In the genomic region with DNA sequence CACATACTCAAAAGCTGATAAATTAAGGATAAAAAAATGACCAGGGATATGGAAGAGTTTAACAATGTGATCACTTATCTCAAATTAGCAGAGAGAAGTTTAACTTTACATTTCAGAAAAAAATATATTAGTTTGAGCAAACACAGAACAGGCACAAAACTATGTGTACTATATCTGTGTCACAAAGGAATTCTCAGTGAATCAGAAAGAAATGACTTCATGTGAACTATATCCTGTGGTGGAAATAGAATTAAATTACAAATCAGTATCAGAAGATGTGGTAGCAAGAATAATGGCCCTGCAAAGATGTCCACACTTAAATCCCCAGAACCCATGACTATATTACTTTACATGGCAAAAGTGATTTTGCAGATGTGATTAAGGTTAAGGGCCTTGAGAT, we compare ENCODE assay signal across 29 cellular contexts.
"Had no signal": no experiment of that assay in that cellular context is flagged by ENCODE, and none has a peak within 500 bp of the region (broad histone marks: within the 10 kb centered on the region; RNA-seq: fewer than 3 reads in every experiment).

No MANE protein-coding gene starts in this region.

- FAIRE-seq: urothelium cell line had no signal

- H3K36me3 ChIP-seq: stomach, suprapubic skin, thoracic aorta, thyroid gland, tibial artery, tibial nerve, transverse colon, upper lobe of left lung, upper lobe of right lung, uterus, vagina had no signal

- H3K4me1 Mint-ChIP-seq: stimulated activated effector memory CD8-positive, alpha-beta T cell treated with anti-CD3 and anti-CD28 coated beads, Interleukin-12 subunit alpha, Interleukin-12 subunit beta, amount 100 ng/mL, for 72 hours; stimulated activated memory B cell treated with anti-CD40 and anti-IgM and Interleukin-4, amounts not matched to agents 10 μg/mL and 1 μg/mL and 100 μg/mL, for 72 hours; stimulated activated naive B cell treated with anti-CD40 and anti-IgM and Interleukin-4, amounts not matched to agents 10 μg/mL and 1 μg/mL and 100 μg/mL, for 72 hours; stimulated activated naive CD8-positive, alpha-beta T cell treated with anti-CD3 and anti-CD28 coated beads, Interleukin-15, amount 100 ng/mL, for 72 hours had no signal

- H3K4me1 ChIP-seq: stomach, suprapubic skin, testis, thyroid gland, tibial artery, tibial nerve, transverse colon, upper lobe of left lung, upper lobe of right lung, uterus, vagina had no signal

- H3K27ac ChIP-seq: stomach, suprapubic skin, testis, thoracic aorta, thyroid gland, tibial artery, tibial nerve, transverse colon, upper lobe of left lung, upper lobe of right lung, uterus, vagina had no signal

- H3K27me3 ChIP-seq: stomach, suprapubic skin, testis, thyroid gland, tibial artery, tibial nerve, transverse colon, upper lobe of left lung, upper lobe of right lung, uterus, vagina had no signal

- H3K9me3 ChIP-seq: testis, thyroid gland, uterus, vagina had no signal

- H3K36me3 Mint-ChIP-seq: stimulated activated effector memory CD8-positive, alpha-beta T cell treated with anti-CD3 and anti-CD28 coated beads, Interleukin-12 subunit alpha, Interleukin-12 subunit beta, amount 100 ng/mL, for 72 hours; type B pancreatic cell had no signal

- H3K4me3 ChIP-seq: stomach, suprapubic skin, testis, thoracic aorta, thyroid gland, tibial artery, tibial nerve, transverse colon, upper lobe of left lung, upper lobe of right lung, uterus, vagina had no signal

- H3K27ac Mint-ChIP-seq: stimulated activated effector memory CD8-positive, alpha-beta T cell treated with anti-CD3 and anti-CD28 coated beads, Interleukin-12 subunit alpha, Interleukin-12 subunit beta, amount 100 ng/mL, for 72 hours; stimulated activated memory B cell treated with anti-CD40 and anti-IgM and Interleukin-4, amounts not matched to agents 10 μg/mL and 1 μg/mL and 100 μg/mL, for 72 hours; stimulated activated naive B cell treated with anti-CD40 and anti-IgM and Interleukin-4, amounts not matched to agents 10 μg/mL and 1 μg/mL and 100 μg/mL, for 72 hours; stimulated activated naive CD8-positive, alpha-beta T cell treated with anti-CD3 and anti-CD28 coated beads, Interleukin-15, amount 100 ng/mL, for 72 hours; stimulated activated naive CD8-positive, alpha-beta T cell treated with anti-CD3 and anti-CD28 coated beads, Interleukin-15, Interleukin-2, amounts not matched to agents 100 ng/mL and 50 ng/mL, for 24 hours; type B pancreatic cell had no signal

- DNase-seq: stimulated activated CD4-positive, alpha-beta T cell treated with anti-CD3 and anti-CD28 coated beads, Interleukin-2, amount 100 ng/mL, for 48 hours; stimulated activated CD4-positive, alpha-beta T cell treated with anti-CD3 and anti-CD28 coated beads, Interleukin-4, amount 100 ng/mL, for 1 hour; stimulated activated CD4-positive, alpha-beta T cell treated with anti-CD3 and anti-CD28 coated beads, Interleukin-4, amount 100 ng/mL, for 24 hours; stimulated activated CD4-positive, alpha-beta T cell treated with anti-CD3 and anti-CD28 coated beads, Interleukin-4, amount 100 ng/mL, for 4 hours; stimulated activated CD8-positive, alpha-beta memory T cell treated with anti-CD3 and anti-CD28 coated beads, Interleukin-4, amount 100 ng/mL, for 48 hours; stimulated activated naive B cell treated with anti-CD40 and anti-IgM and Interleukin-4, amounts not matched to agents 10 μg/mL and 1 μg/mL and 100 μg/mL, for 72 hours; stimulated activated naive CD4-positive, alpha-beta T cell; stimulated activated naive CD4-positive, alpha-beta T cell treated with Interleukin-2 at 50 U/mL for 16 hours; stimulated activated naive CD8-positive, alpha-beta T cell treated with anti-CD3 and anti-CD28 coated beads, Interleukin-15, amount 100 ng/mL, for 72 hours; stimulated activated naive CD8-positive, alpha-beta T cell treated with anti-CD3 and anti-CD28 coated beads, Interleukin-15, Interleukin-2, amounts not matched to agents 100 U/mL and 50 U/mL, for 24 hours; stomach; substantia nigra; testis; thyroid gland; tibial artery; transverse colon; trophoblast cell; upper lobe of left lung; upper lobe of right lung; uterus had no signal

- H3K4me3 Mint-ChIP-seq: stimulated activated effector memory CD8-positive, alpha-beta T cell treated with anti-CD3 and anti-CD28 coated beads, Interleukin-12 subunit alpha, Interleukin-12 subunit beta, amount 100 ng/mL, for 72 hours; stimulated activated memory B cell treated with anti-CD40 and anti-IgM and Interleukin-4, amounts not matched to agents 10 μg/mL and 1 μg/mL and 100 μg/mL, for 72 hours; stimulated activated naive B cell treated with anti-CD40 and anti-IgM and Interleukin-4, amounts not matched to agents 10 μg/mL and 1 μg/mL and 100 μg/mL, for 72 hours; stimulated activated naive CD8-positive, alpha-beta T cell treated with anti-CD3 and anti-CD28 coated beads, Interleukin-15, amount 100 ng/mL, for 72 hours; stimulated activated naive CD8-positive, alpha-beta T cell treated with anti-CD3 and anti-CD28 coated beads, Interleukin-15, Interleukin-2, amounts not matched to agents 100 ng/mL and 50 ng/mL, for 24 hours; type B pancreatic cell had no signal

- ATAC-seq: stimulated activated effector memory CD8-positive, alpha-beta T cell treated with anti-CD3 and anti-CD28 coated beads, Interleukin-12 subunit alpha, Interleukin-12 subunit beta, amount 100 ng/mL, for 72 hours; stimulated activated memory B cell treated with anti-CD40 and anti-IgM and Interleukin-4, amounts not matched to agents 10 μg/mL and 1 μg/mL and 100 μg/mL, for 72 hours; stimulated activated naive B cell treated with anti-CD40 and anti-IgM and Interleukin-4, amounts not matched to agents 10 μg/mL and 1 μg/mL and 100 μg/mL, for 72 hours; stimulated activated naive CD8-positive, alpha-beta T cell treated with anti-CD3 and anti-CD28 coated beads, Interleukin-15, amount 100 ng/mL, for 72 hours; stimulated activated naive CD8-positive, alpha-beta T cell treated with anti-CD3 and anti-CD28 coated beads, Interleukin-15, Interleukin-2, amounts not matched to agents 100 U/mL and 50 U/mL, for 24 hours; upper lobe of right lung had no signal
